Comparison of ENCODE assay signal across 8 cellular contexts in genomic region chr18:7452331-7452730, GRCh38.
DNase-seq lines count a peak whose midpoint lies in the region; ATAC-seq and TF ChIP-seq lines count a peak whose summit lies in the region.

No MANE protein-coding gene starts in this region.

- H3K27me3 Mint-ChIP-seq in WTC11 (ENCODE audit: low read depth): no peaks in the 10 kb centered on the region; the same call in 1 of the 2 replicates

- H3K4me2 ChIP-seq in IMR-90 (ENCODE audit: low read depth, low read length): no peak overlapping the region

- no peak overlapping the region for H4K5ac ChIP-seq in IMR-90 (ENCODE audit: low read depth, low read length)

- no TSS peak for BruUV-seq in IMR-90 (replicated peaks; lab: Mats Ljungman, UMichigan)

- H4K8ac ChIP-seq in IMR-90 (ENCODE audit: low read depth in 2 of 2, low read length in 2 of 2): no peak overlapping the region

- no CpG with 5 or more reads among the region's 6 CpGs for WGBS in IMR-90 (ENCODE audit: extremely low coverage in 2 of 2, insufficient read length in 1 of 2), 2 experiments
- WGBS in tibial nerve, 2 donors: 42 to 45% methylated on average over 6 of the region's 6 CpGs
- WGBS in prostate gland: 59% methylated on average over 6 of the region's 6 CpGs

- no peak overlapping the region for H2BK15ac ChIP-seq in IMR-90 (ENCODE audit: low read depth, low read length)

- H3K9me1 ChIP-seq in IMR-90 (ENCODE audit: insufficient read depth, low read length): no peaks in the 10 kb centered on the region

- no peak overlapping the region for H2BK5ac ChIP-seq in IMR-90 (ENCODE audit: low read depth, low read length, poor library complexity, severe bottlenecking)

- H3K4me1 ChIP-seq in IMR-90 (ENCODE audit: control insufficient read depth, insufficient read depth, low read length): no peaks in the 10 kb centered on the region
- H3K4me1 ChIP-seq in tibial nerve: no peaks in the 10 kb centered on the region
- no peaks in the 10 kb centered on the region for H3K4me1 ChIP-seq in prostate gland (replicated peaks)

- no peak overlapping the region for H4K91ac ChIP-seq in IMR-90 (ENCODE audit: insufficient read depth, low read depth, low read length)

- peak; percentile 38 for DNase-seq in Daoy (ENCODE audit: low read depth)
- DNase-seq in IMR-90: peak; percentile 4
- DNase-seq in WTC11 (ENCODE audit: low spot score): peak; percentile 61
- DNase-seq in hepatic stellate cell (ENCODE audit: low spot score): peak; percentile 27
- DNase-seq in tibial nerve (ENCODE audit: low spot score in 2 of 2): no peak
- DNase-seq in prostate gland (ENCODE audit: low spot score): no peak
- DNase-seq in NK-92 treated with Interleukin-12 subunit alpha and Interleukin-12 subunit beta, amount 100 ng/mL, for 24 hours (lab: John Stamatoyannopoulos, UW): no peak
- no peak for DNase-seq in NCI-H2081 (lab: John Stamatoyannopoulos, UW)

- no peak for TF ChIP-seq EP300 in tibial nerve (IDR thresholded peaks at IDR 0.05)

- ATAC-seq in IMR-90 (ENCODE audit: low read depth): peak; percentile 88
- peak; percentile 100 for ATAC-seq in WTC11

- H2BK20ac ChIP-seq in IMR-90 (ENCODE audit: low read depth, low read length): no peak overlapping the region

- H2AFZ ChIP-seq in IMR-90 (replicated peaks; ENCODE audit: low read length, poor library complexity): no peak overlapping the region

- CTCF ChIA-PET in IMR-90 (lab: Yijun Ruan, JAX): interaction anchor here (0.7 to 0.9 kb wide), 2 partner anchors 11 to 14 kb away, joined by 3 to 4 read pairs; no protein-coding TSS in a partner anchor
- CTCF ChIA-PET in WTC11 (lab: Charles Lee): interaction anchor here (0.6 to 2.0 kb wide), 25 partner anchors 8 to 450 kb away, joined by 3 to 20 read pairs (median 3); partner anchors contain the start of gene PTPRM

- no peak overlapping the region for H2AK5ac ChIP-seq in IMR-90 (ENCODE audit: low read depth, low read length)

- POLR2A ChIA-PET in IMR-90 (lab: Charles Lee; ENCODE audit: unreplicated experiment): no interaction called here
- POLR2A ChIA-PET in WTC11 (lab: Charles Lee): no interaction called here

- no peak overlapping the region for H3K9ac ChIP-seq in IMR-90 (ENCODE audit: low read depth, low read length)

- TF ChIP-seq POLR2A in IMR-90 (IDR thresholded peaks at IDR 0.05; ENCODE audit: low read depth, low read length) (no peak), tibial nerve (IDR thresholded peaks at IDR 0.05) (no peak), prostate gland (IDR thresholded peaks at IDR 0.05) (no peak)

- dilution Hi-C loops in IMR-90 (cut with HindIII; ENCODE audit: low sequenced_read_pairs, unreplicated experiment): no loop called here

- no peak overlapping the region for H2AK9ac ChIP-seq in IMR-90 (replicated peaks; ENCODE audit: low read depth, low read length, poor library complexity)

- H3K79me1 ChIP-seq in IMR-90 (ENCODE audit: low read depth in 1 of 2, low read length in 2 of 2): no peaks in the 10 kb centered on the region

- 0 out of 2 replicates have a peak, but pooled peaks have one; percentile 34 for TF ChIP-seq CTCF in IMR-90 (conservative IDR thresholded peaks at IDR 0.05; ENCODE audit: low read depth, low read length)
- TF ChIP-seq CTCF in WTC11 (IDR thresholded peaks at IDR 0.05): peak; percentile 67
- TF ChIP-seq CTCF in tibial nerve (IDR thresholded peaks at IDR 0.05): peak in 4 of 5 experiments; percentile 20 to 44 (median 32)
- TF ChIP-seq CTCF in prostate gland (IDR thresholded peaks at IDR 0.05): peak in 2 of 4 experiments; percentile 32 to 45

- intact Hi-C loops in IMR-90 (cut with micrococcal nuclease) (no loop called here), prostate gland (cut with DNase I) (loop anchor here (10.0 kb wide), 1 partner anchor 178 kb away; no protein-coding TSS in a partner anchor)

- in situ Hi-C loops in IMR-90 (cut with MboI; ENCODE audit: low sequenced_read_pairs): no loop called here

- H3K4ac ChIP-seq in IMR-90 (ENCODE audit: low read depth, low read length): no peak overlapping the region

- H3K4me3 Mint-ChIP-seq in WTC11: no peak overlapping the region

- peak; percentile 17; the same call in 1 of the 2 replicates for TF ChIP-seq RAD21 in IMR-90 (IDR thresholded peaks at IDR 0.05; ENCODE audit: low read length)

- no peak overlapping the region for H3K56ac ChIP-seq in IMR-90 (ENCODE audit: extremely low read depth, insufficient read depth, low read length)

- H3K14ac ChIP-seq in IMR-90 (replicated peaks; ENCODE audit: low read depth, low read length): no peak overlapping the region

- H3K27ac Mint-ChIP-seq in WTC11: no peak overlapping the region

- H3K9me3 Mint-ChIP-seq in WTC11: no peaks in the 10 kb centered on the region

- H3K9me3 ChIP-seq in IMR-90 (ENCODE audit: control insufficient read depth, insufficient read depth, low read length) (no peaks in the 10 kb centered on the region), tibial nerve (no peaks in the 10 kb centered on the region), prostate gland (no peaks in the 10 kb centered on the region)

- H3K27ac ChIP-seq in IMR-90 (ENCODE audit: insufficient read depth, low read length): no peak overlapping the region
- H3K27ac ChIP-seq in tibial nerve: no peak overlapping the region
- H3K27ac ChIP-seq in prostate gland: no peak overlapping the region

- H3K4me1 Mint-ChIP-seq in WTC11: no peaks in the 10 kb centered on the region

- H3K27me3 ChIP-seq in IMR-90 (ENCODE audit: control insufficient read depth, insufficient read depth, low read length): peaks cover 10% of the 10 kb centered on the region
- no peaks in the 10 kb centered on the region for H3K27me3 ChIP-seq in tibial nerve
- H3K27me3 ChIP-seq in prostate gland (replicated peaks; ENCODE audit: insufficient read depth): no peaks in the 10 kb centered on the region

- H3K4me3 ChIP-seq in IMR-90 (ENCODE audit: insufficient read depth, low read depth, low read length) (no peak overlapping the region), tibial nerve (no peak overlapping the region), prostate gland (no peak overlapping the region)

- H3K36me3 ChIP-seq in IMR-90 (ENCODE audit: control insufficient read depth, insufficient read depth, low read length) (no peaks in the 10 kb centered on the region), tibial nerve (no peaks in the 10 kb centered on the region), prostate gland (no peaks in the 10 kb centered on the region)

- no peaks in the 10 kb centered on the region for H4K20me1 ChIP-seq in IMR-90 (ENCODE audit: insufficient read depth, low read length)

- no peaks in the 10 kb centered on the region for H3K36me3 Mint-ChIP-seq in WTC11

- no peak overlapping the region for H3K18ac ChIP-seq in IMR-90 (ENCODE audit: low read depth, low read length)

- no peak overlapping the region for H2BK120ac ChIP-seq in IMR-90 (ENCODE audit: low read depth, low read length)

- H3K23ac ChIP-seq in IMR-90 (ENCODE audit: low read depth, low read length): no peak overlapping the region

TF ChIP-seq in IMR-90, 13 proteins besides CTCF, POLR2A, EP300 and RAD21 (continues in another document):
- TF ChIP-seq MXI1 (IDR thresholded peaks at IDR 0.05; ENCODE audit: borderline replicate concordance, low read depth, low read length): no peak
- TF ChIP-seq MAZ (IDR thresholded peaks at IDR 0.05; ENCODE audit: borderline replicate concordance, low read depth, low read length): no peak
- TF ChIP-seq CHD1 (IDR thresholded peaks at IDR 0.05; ENCODE audit: low read depth, low read length): no peak
- TF ChIP-seq CEBPB (IDR thresholded peaks at IDR 0.05; ENCODE audit: low read depth, low read length): no peak
- no peak for TF ChIP-seq BHLHE40 (IDR thresholded peaks at IDR 0.05; ENCODE audit: low read depth, low read length)
- no peak for TF ChIP-seq RCOR1 (IDR thresholded peaks at IDR 0.05; ENCODE audit: insufficient replicate concordance, low read length)
- TF ChIP-seq ELK1 (IDR thresholded peaks at IDR 0.05; ENCODE audit: borderline replicate concordance, low read depth, low read length): no peak
- TF ChIP-seq SMC3 (IDR thresholded peaks at IDR 0.05; ENCODE audit: low read depth, low read length): no peak
- TF ChIP-seq MAFK (IDR thresholded peaks at IDR 0.05; ENCODE audit: low read depth, low read length): no peak

TF ChIP-seq in WTC11, 78 proteins besides CTCF, POLR2A, EP300 and RAD21:
- peak; percentile 50; the same call in 1 of the 2 replicates for TF ChIP-seq ZNF121 (CRISPR knock-in tag; IDR thresholded peaks at IDR 0.05)
- no peak for TF ChIP-seq ZNF396 (CRISPR knock-in tag; IDR thresholded peaks at IDR 0.05; ENCODE audit: borderline replicate concordance)

Comparison
In these comparisons a context has a peak if more than half of its experiments do, and no peak if none do; other contexts are left out.
1. DNase-seq: peak in Daoy (single experiment), IMR-90 (single experiment), WTC11 (single experiment) and hepatic stellate cell (single experiment); none in tibial nerve (0 of 2), prostate gland (single experiment), NK-92 treated with Interleukin-12 subunit alpha and Interleukin-12 subunit beta, amount 100 ng/mL, for 24 hours (single experiment) and NCI-H2081 (0 of 2).